Comparison of ENCODE assay signal across 30 cellular contexts in the genomic region with DNA sequence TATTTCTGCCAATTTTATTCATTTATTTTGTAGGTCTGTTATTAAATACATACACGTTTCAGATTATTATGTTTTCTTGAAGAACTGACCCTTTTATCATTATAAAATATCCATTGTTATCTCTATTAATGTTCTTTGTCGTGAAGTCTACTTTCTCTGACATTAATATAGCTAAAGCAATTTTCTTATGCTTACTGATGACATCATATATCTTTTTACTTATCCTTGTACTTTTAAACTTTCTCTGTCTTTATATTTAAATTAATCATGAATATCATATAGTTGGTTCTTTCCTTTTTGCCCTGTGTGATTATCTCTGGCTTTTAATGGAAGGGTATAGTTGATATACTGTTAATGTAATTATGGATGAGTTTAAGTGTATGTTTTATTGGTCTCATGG. TPM values are rescaled to one million over a fixed set of nuclear protein-coding genes. Genes with fewer than 3 reads are reported as not detected.
A peak's percentile ranks its signal among the peaks of the same experiment; 100 is the strongest.
DNase-seq lines count a peak whose midpoint lies in the region; ATAC-seq, FAIRE-seq and TF ChIP-seq lines count a peak whose summit lies in the region.
"Had no signal": no experiment of that assay in that cellular context is flagged by ENCODE, and none has a peak within 500 bp of the region (broad histone marks: within the 10 kb centered on the region; RNA-seq: fewer than 3 reads in every experiment).

No MANE protein-coding gene starts in this region.

- no peaks in the 10 kb centered on the region for H4K20me1 ChIP-seq in HepG2 (ENCODE audit: insufficient read depth, low read length)
- no peaks in the 10 kb centered on the region for H4K20me1 ChIP-seq in GM12878 (ENCODE audit: control insufficient read depth, insufficient read depth)
- H4K20me1 ChIP-seq: BLaER1 had no signal

- TF ChIP-seq RAD21 in HepG2 (CRISPR knock-in tag; IDR thresholded peaks at IDR 0.05) (no peak), GM12878 (IDR thresholded peaks at IDR 0.05; ENCODE audit: insufficient read depth, low read depth, low read length) (no peak)

- FAIRE-seq in HepG2 (lab: Jason Lieb, UNC) (no peak), GM12878 (lab: Jason Lieb, UNC) (no peak), frontal cortex (lab: Jason Lieb, UNC) (peak; percentile 44)
- FAIRE-seq: A204.1, GM12891, GM18507 had no signal

- no peaks in the 10 kb centered on the region for H3K36me3 ChIP-seq in HepG2 (replicated peaks in 1 of 2; ENCODE audit: control insufficient read depth in 1 of 2, insufficient read depth in 2 of 2, low read length in 2 of 2)
- no peaks in the 10 kb centered on the region for H3K36me3 ChIP-seq in right lobe of liver
- H3K36me3 ChIP-seq in GM12878 (ENCODE audit: control insufficient read depth in 2 of 2, insufficient read depth in 2 of 2, low read length in 1 of 2), result no peaks in the 10 kb centered on the region
- H3K36me3 ChIP-seq: BE2C, BLaER1 had no signal

- POLR2A ChIA-PET in HepG2 (lab: Yijun Ruan, JAX), result no interaction called here
- POLR2A ChIA-PET in GM12878 (lab: Charles Lee), result no interaction called here

- WGBS in HepG2 (ENCODE audit: low lambda C conversion rate), result 0% methylated on average over 2 of the region's 2 CpGs
- 58% methylated on average over 2 of the region's 2 CpGs for WGBS in right lobe of liver (ENCODE audit: insufficient coverage, low coverage, low lambda C conversion rate, missing lambda C conversion rate)
- 15% methylated on average over 2 of the region's 2 CpGs for WGBS in GM12878 (ENCODE audit: insufficient coverage, insufficient replicate concordance, low lambda C conversion rate, missing lambda C conversion rate)

- RAD21 ChIA-PET in GM12878 (lab: Charles Lee; ENCODE audit: unreplicated experiment), result no interaction called here

- no peak for TF ChIP-seq EP300 in HepG2 (IDR thresholded peaks at IDR 0.05; ENCODE audit: low read depth in 2 of 2, low read length in 2 of 2)
- no peak for TF ChIP-seq EP300 in HepG2 (CRISPR knock-in tag; IDR thresholded peaks at IDR 0.05; ENCODE audit: borderline replicate concordance)
- TF ChIP-seq EP300 in GM12878 (IDR thresholded peaks at IDR 0.05; ENCODE audit: borderline replicate concordance in 1 of 2, control insufficient read depth in 1 of 2, low read depth in 2 of 2, low read length in 2 of 2), result no peak

- ATAC-seq in HepG2 (no peak), right lobe of liver (no peak), GM12878 (no peak), HG03108 (IDR thresholded peaks at IDR 0.05; ENCODE audit: unreplicated experiment) (no peak), GM18498 (IDR thresholded peaks at IDR 0.05; ENCODE audit: unreplicated experiment) (no peak), HG03039 (IDR thresholded peaks at IDR 0.05; ENCODE audit: unreplicated experiment) (no peak)

- SMC1A ChIA-PET in GM12878 (lab: Charles Lee; ENCODE audit: uncharacterized antibody, unreplicated experiment), result no interaction called here

- H3K4me1 ChIP-seq in HepG2 (ENCODE audit: insufficient read depth, low read length) (no peaks in the 10 kb centered on the region), right lobe of liver (no peaks in the 10 kb centered on the region), GM12878 (ENCODE audit: control insufficient read depth, insufficient read depth, low read length) (no peaks in the 10 kb centered on the region)
- H3K4me1 ChIP-seq: BE2C, BLaER1 had no signal

- TF ChIP-seq POLR2A in HepG2 (IDR thresholded peaks at IDR 0.05; ENCODE audit: insufficient read depth in 1 of 2, low read depth in 2 of 2, low read length in 2 of 2) (no peak), right lobe of liver (IDR thresholded peaks at IDR 0.05) (no peak), GM12878 (IDR thresholded peaks at IDR 0.05; ENCODE audit: low read depth, low read length) (no peak)

- no peaks in the 10 kb centered on the region for H3K79me2 ChIP-seq in HepG2 (ENCODE audit: insufficient read depth, low read length)
- H3K79me2 ChIP-seq in GM12878 (ENCODE audit: control insufficient read depth, insufficient read depth, low read length), result no peaks in the 10 kb centered on the region

- no peak overlapping the region for H3K4me2 ChIP-seq in HepG2 (ENCODE audit: low read depth, low read length)
- no peak overlapping the region for H3K4me2 ChIP-seq in GM12878 (ENCODE audit: control insufficient read depth, insufficient read depth)

- no TSS peak for BruUV-seq in HepG2 (replicated peaks; lab: Mats Ljungman, UMichigan)
- no TSS peak for BruUV-seq in GM12878 (replicated peaks; lab: Mats Ljungman, UMichigan)

- H2AFZ ChIP-seq in HepG2 (ENCODE audit: low read length) (no peak overlapping the region), GM12878 (ENCODE audit: control insufficient read depth, low read depth, low read length) (no peak overlapping the region)

- intact Hi-C loops in HepG2 (cut with micrococcal nuclease; ENCODE audit: unreplicated experiment), result no loop called here
- intact Hi-C loops in right lobe of liver (cut with DNase I), result no loop called here
- intact Hi-C loops in GM12878 (cut with micrococcal nuclease; ENCODE audit: unreplicated experiment), result no loop called here

- H3K9ac ChIP-seq in HepG2 (ENCODE audit: insufficient read depth, low read depth, low read length) (no peak overlapping the region), GM12878 (ENCODE audit: control insufficient read depth, insufficient read depth, low read length) (no peak overlapping the region)
- H3K9ac ChIP-seq: BLaER1 had no signal

- H3K27me3 ChIP-seq in HepG2 (ENCODE audit: control insufficient read depth in 1 of 2, insufficient read depth in 2 of 2, low read length in 2 of 2) (no peaks in the 10 kb centered on the region), right lobe of liver (no peaks in the 10 kb centered on the region), GM12878 (replicated peaks in 1 of 2; ENCODE audit: control insufficient read depth in 2 of 2, insufficient read depth in 2 of 2, low read length in 1 of 2) (no peaks in the 10 kb centered on the region; a peak in 2 of 4 replicates)
- H3K27me3 ChIP-seq: BE2C, BLaER1 had no signal

- in situ Hi-C loops in HepG2 (cut with HindIII; ENCODE audit: extremely low pct_ligation_motif_present, low pct_unique_long_range_greater_than_20kb), result no loop called here
- in situ Hi-C loops in GM12878 (cut with MboI), result no loop called here

- H3K27ac ChIP-seq in HepG2 (ENCODE audit: extremely low read length, insufficient read depth, low read length) (no peak overlapping the region), right lobe of liver (no peak overlapping the region), GM12878 (ENCODE audit: control insufficient read depth, insufficient read depth) (no peak overlapping the region)
- H3K27ac ChIP-seq: 22Rv1, BLaER1 had no signal

- TF ChIP-seq CTCF in HepG2 (CRISPR knock-in tag; IDR thresholded peaks at IDR 0.05), result no peak
- no peak for TF ChIP-seq CTCF in right lobe of liver (IDR thresholded peaks at IDR 0.05)
- TF ChIP-seq CTCF in GM12878 (IDR thresholded peaks at IDR 0.05 in 2 of 3, conservative IDR thresholded peaks at IDR 0.05 in 1 of 3; ENCODE audit: control insufficient read depth in 2 of 3, extremely low read depth in 1 of 3, insufficient read depth in 1 of 3, low read depth in 3 of 3, low read length in 3 of 3), result no peak

- no peak overlapping the region for H3K4me3 ChIP-seq in HepG2 (replicated peaks in 1 of 3; ENCODE audit: insufficient read depth in 1 of 3, low read depth in 2 of 3, low read length in 3 of 3)
- no peak overlapping the region for H3K4me3 ChIP-seq in right lobe of liver
- H3K4me3 ChIP-seq in GM12878, result no peak overlapping the region
- H3K4me3 ChIP-seq: BLaER1 had no signal

- DNase-seq in HepG2 (ENCODE audit: low spot score) (no peak), right lobe of liver (no peak), GM12878 (ENCODE audit: low read depth, low spot score) (no peak), frontal cortex (ENCODE audit: low spot score in 2 of 2) (no peak)
- DNase-seq: ACHN; BE2C; C1 segment of cervical spinal cord; CD4-positive, alpha-beta memory T cell; CD4-positive, CD25-positive, alpha-beta regulatory T cell; CD8-positive, alpha-beta memory T cell; COR-L47; DMS 273 treated with DMSO at 0.1 percent for 48 hours; DMS153; DMS53; DMS79; DND-41; EL; GDM1 had no signal

- no peaks in the 10 kb centered on the region for H3K9me3 ChIP-seq in HepG2 (ENCODE audit: low read length)
- no peaks in the 10 kb centered on the region for H3K9me3 ChIP-seq in right lobe of liver
- no peaks in the 10 kb centered on the region for H3K9me3 ChIP-seq in GM12878 (replicated peaks; ENCODE audit: control insufficient read depth, insufficient read depth, low read length)
- H3K9me3 ChIP-seq: BE2C had no signal

- CTCF ChIA-PET in HepG2 (lab: Yijun Ruan, JAX; ENCODE audit: low intra/inter-chr PET ratio, low total read pairs) (no interaction called here), GM12878 (lab: Yijun Ruan, JAX) (no interaction called here)

RNA-seq across cellular contexts. Expression of gene SLC9A2, which starts 36.5 kb away (rescaled TPM):
- total RNA-seq in HepG2 (2016; rRNA removed; fragmentation: Illumina TruSeq; extraction: Trizol) (0.02 TPM in 1 of 2 replicates, not detected in the other), right lobe of liver (under 1 TPM in 1 of 6 experiments, not detected in 5; 0.06 TPM), GM12878 (2014; rRNA removed) (0.85 and 0.87 TPM in 2 replicates), GM12878 (2014; rRNA removed; fragmentation: Illumina TruSeq; extraction: Trizol) (0.76 and 1.2 TPM in 2 replicates), GM12878 (2021) (0.80 and 1.2 TPM in 2 replicates), frontal cortex (0.41 TPM)
- not detected in 2 replicates for total RNA-seq in HepG2 (2016; cell fraction: cytosol; rRNA removed; fragmentation: Illumina TruSeq; extraction: Trizol; ENCODE audit: low read depth)
- total RNA-seq in HepG2 (2016; cell fraction: insoluble cytoplasmic fraction; rRNA removed; fragmentation: Illumina TruSeq; extraction: Trizol), result not detected in 2 replicates
- total RNA-seq in HepG2 (2016; cell fraction: membrane; rRNA removed; fragmentation: Illumina TruSeq; extraction: Trizol), result not detected in 2 replicates
- total RNA-seq in HepG2 (2016; cell fraction: nucleus; rRNA removed; fragmentation: Illumina TruSeq; extraction: Trizol), result not detected in 2 replicates
- polyA plus RNA-seq in HepG2 (2011; rRNA removed) (not detected in 2 replicates), GM12878 (2011; rRNA removed) (0.81 and 0.99 TPM in 2 replicates), GM12878 (2014; fragmentation: Illumina TruSeq; extraction: Trizol) (1.00 and 1.2 TPM in 2 replicates), GM12878 (2014; fragmentation: Nextera tagmentation; extraction: Ambion mirVana) (under 1 TPM; 0.13 to 0.26 TPM), GM12878 (2014; rRNA removed) (1.2 and 2.0 TPM in 2 replicates), GM12878 (2016; fragmentation: Nextera tagmentation; extraction: Ambion mirVana) (under 1 TPM; 0.29 to 0.70 TPM)
- polyA plus RNA-seq in HepG2 (2011; cell fraction: cytosol; rRNA removed), result 0.01 TPM in 1 of 2 replicates, not detected in the other
- polyA plus RNA-seq in HepG2 (2011; cell fraction: nucleus; rRNA removed), result 0.03 TPM in 1 of 2 replicates, not detected in the other
- polyA plus RNA-seq in HepG2 (2012), result not detected in 2 replicates
- not detected in 2 replicates for polyA plus RNA-seq in HepG2 (2016; cell fraction: cytosol; fragmentation: Illumina TruSeq; extraction: Trizol; ENCODE audit: low read depth)
- not detected in 2 replicates for polyA plus RNA-seq in HepG2 (2016; cell fraction: insoluble cytoplasmic fraction; fragmentation: Illumina TruSeq; extraction: Trizol; ENCODE audit: low read depth)
- not detected in 2 replicates for polyA plus RNA-seq in HepG2 (2016; cell fraction: membrane; fragmentation: Illumina TruSeq; extraction: Trizol; ENCODE audit: low read depth)
- polyA plus RNA-seq in HepG2 (2016; cell fraction: nucleus; fragmentation: Illumina TruSeq; extraction: Trizol; ENCODE audit: insufficient read depth, low read depth), result not detected in 2 replicates
- polyA minus RNA-seq in HepG2 (2011; rRNA and poly(A)+ RNA removed; ENCODE audit: low replicate concordance), result 3.7 TPM in 1 of 2 replicates, not detected in the other
- not detected in 2 replicates for polyA minus RNA-seq in HepG2 (2011; cell fraction: cytosol; rRNA and poly(A)+ RNA removed)
- not detected in 2 replicates for polyA minus RNA-seq in HepG2 (2011; cell fraction: nucleus; rRNA and poly(A)+ RNA removed)
- 0.73 and 2.1 TPM in 2 replicates for total RNA-seq in GM12878 (2013; cell fraction: nucleolus; rRNA removed)
- polyA plus RNA-seq in GM12878 (2011; ENCODE audit: low read depth), result 0.08 TPM
- 0.35 and 0.36 TPM in 2 replicates for polyA plus RNA-seq in GM12878 (2011; cell fraction: cytosol; rRNA removed)
- polyA plus RNA-seq in GM12878 (2011; cell fraction: nucleus; rRNA removed), result 0.88 and 1.4 TPM in 2 replicates
- polyA plus RNA-seq in GM12878 (2012), result 0.13 and 0.15 TPM in 2 replicates
- polyA minus RNA-seq in GM12878 (2011; rRNA and poly(A)+ RNA removed), result 0.67 and 1.1 TPM in 2 replicates
- 0.31 and 0.40 TPM in 2 replicates for polyA minus RNA-seq in GM12878 (2011; cell fraction: cytosol; rRNA and poly(A)+ RNA removed)
- polyA minus RNA-seq in GM12878 (2011; cell fraction: nucleus; rRNA and poly(A)+ RNA removed), result 0.85 and 2.1 TPM in 2 replicates
- total RNA-seq: A673; CD4-positive, alpha-beta memory T cell; CD4-positive, CD25-positive, alpha-beta regulatory T cell; CD8-positive, alpha-beta memory T cell; G401 had no signal
- polyA plus RNA-seq: AG04450; CD14-positive monocyte; CD4-positive, alpha-beta memory T cell; CD4-positive, CD25-positive, alpha-beta regulatory T cell; CD8-positive, alpha-beta memory T cell had no signal
